Comparison of ENCODE assay signal across 8 cellular contexts in the genomic region with DNA sequence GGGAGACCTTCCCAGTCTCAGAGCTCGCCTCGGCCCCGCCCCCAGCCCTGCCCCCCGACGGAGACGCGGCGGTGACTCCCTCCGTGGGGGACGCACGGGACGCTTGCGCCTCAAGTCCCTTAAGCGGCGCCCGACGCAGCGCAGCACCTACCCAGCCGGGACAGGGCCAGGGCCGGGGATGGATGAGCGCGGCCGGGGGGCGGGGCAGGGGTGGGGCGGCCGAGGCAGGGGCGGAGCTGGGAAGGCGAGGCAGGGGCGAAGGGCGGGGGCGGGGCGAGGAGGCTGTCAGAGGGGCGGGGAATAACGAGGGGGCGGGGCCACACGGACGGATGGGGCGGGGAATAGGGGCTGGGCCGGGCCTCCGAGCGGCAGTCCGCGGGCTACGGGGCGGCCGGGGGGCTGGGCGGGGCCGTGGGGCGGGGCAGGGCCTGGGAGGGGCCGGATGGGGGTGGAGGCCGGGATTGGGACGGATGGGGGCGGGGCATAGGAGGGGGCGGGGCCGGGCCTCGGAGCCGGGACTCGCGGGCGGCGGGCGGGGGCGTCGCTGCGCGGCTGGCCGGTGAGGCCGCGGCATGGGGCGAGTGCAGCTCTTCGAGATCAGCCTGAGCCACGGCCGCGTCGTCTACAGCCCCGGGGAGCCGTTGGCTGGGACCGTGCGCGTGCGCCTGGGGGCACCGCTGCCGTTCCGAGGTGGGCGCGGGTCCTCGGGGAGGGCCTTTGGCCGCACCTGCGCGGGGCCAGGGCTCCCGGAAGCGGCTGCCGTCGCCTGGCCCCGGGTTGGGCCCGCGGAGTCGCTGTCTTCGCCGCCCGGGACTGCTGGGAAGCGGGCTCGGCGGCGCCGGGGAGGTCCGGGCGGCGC.
DNase-seq lines count a peak whose midpoint lies in the region; ATAC-seq lines count a peak whose summit lies in the region.

TSS of gene ARRDC1 (plus strand) at position 541 of the 859 bp plus-strand sequence. CDS start at position 573, 32 bp downstream.

- peak within 1 kb of the TSS; percentile 71 to 76 for H3K4me3 Mint-ChIP-seq in effector memory CD8-positive, alpha-beta T cell
- peak within 1 kb of the TSS; percentile 78 for H3K4me3 Mint-ChIP-seq in memory B cell

- peak; percentile 33 to 92 (median 84) for DNase-seq in C1 segment of cervical spinal cord (lab: John Stamatoyannopoulos, UW)
- peak; percentile 89 for DNase-seq in NK-92 treated with Interleukin-12 subunit alpha and Interleukin-12 subunit beta, amount 100 ng/mL, for 24 hours (lab: John Stamatoyannopoulos, UW)
- peak; percentile 95 for DNase-seq in activated CD8-positive, alpha-beta memory T cell treated with anti-CD3 and anti-CD28 coated beads for 24 hours
- peak; percentile 81 to 83 (median 83) for DNase-seq in effector memory CD8-positive, alpha-beta T cell
- DNase-seq in memory B cell (ENCODE audit: low spot score in 2 of 2): peak; percentile 74 to 78
- DNase-seq in stimulated activated CD8-positive, alpha-beta memory T cell treated with anti-CD3 and anti-CD28 coated beads, Interleukin-12 subunit alpha, Interleukin-12 subunit beta, amount 100 ng/mL, for 1 hour (ENCODE audit: low read depth): peak; percentile 86

- peak within 1 kb of the TSS in 1 of 2 donors; percentile 15 for H3K27ac Mint-ChIP-seq in effector memory CD8-positive, alpha-beta T cell
- H3K27ac Mint-ChIP-seq in memory B cell: no peak within 1 kb of the TSS

- peaks cover 15% of the 10 kb centered on the region for H3K36me3 Mint-ChIP-seq in effector memory CD8-positive, alpha-beta T cell (ENCODE audit: insufficient read depth)
- H3K36me3 Mint-ChIP-seq in memory B cell: no peaks in the 10 kb centered on the region

- peaks cover 13 to 20% of the 10 kb centered on the region in 2 donors for H3K4me1 Mint-ChIP-seq in effector memory CD8-positive, alpha-beta T cell (ENCODE audit: low read depth in 2 of 2)
- peaks cover 16% of the 10 kb centered on the region for H3K4me1 Mint-ChIP-seq in memory B cell

- ATAC-seq in GM19372 (IDR thresholded peaks at IDR 0.05; ENCODE audit: low read depth, unreplicated experiment) (peak; percentile 80), HG03521 (IDR thresholded peaks at IDR 0.05; ENCODE audit: unreplicated experiment) (peak; percentile 78), memory B cell (ENCODE audit: low read depth) (peak; percentile 81)
- ATAC-seq in effector memory CD8-positive, alpha-beta T cell (replicated peaks): peak; percentile 86

- H3K27me3 Mint-ChIP-seq in effector memory CD8-positive, alpha-beta T cell: no peaks in the 10 kb centered on the region
- no peaks in the 10 kb centered on the region for H3K27me3 Mint-ChIP-seq in memory B cell

- no peaks in the 10 kb centered on the region for H3K9me3 Mint-ChIP-seq in effector memory CD8-positive, alpha-beta T cell
- H3K9me3 Mint-ChIP-seq in memory B cell: no peaks in the 10 kb centered on the region

Comparison
In these comparisons a context has a peak if more than half of its experiments do, and no peak if none do; other contexts are left out.
1. Peak in every context shown above with its lines: DNase-seq and ATAC-seq.